Comparison of ENCODE assay signal across 14 cellular contexts in genomic region chr6:111753573-111753972, GRCh38.
DNase-seq lines count a peak whose midpoint lies in the region; ATAC-seq and TF ChIP-seq lines count a peak whose summit lies in the region.
"Had no signal": no experiment of that assay in that cellular context is flagged by ENCODE, and none has a peak within 500 bp of the region (broad histone marks: within the 10 kb centered on the region; RNA-seq: fewer than 3 reads in every experiment).

No MANE protein-coding gene starts in this region.

- H3K14ac ChIP-seq in H9 (ENCODE audit: insufficient read depth, low read length): no peak overlapping the region

- WGBS in H9 (ENCODE audit: extremely low coverage, insufficient read length, low lambda C conversion rate): no CpG with 5 or more reads among the region's 2 CpGs

- no peak overlapping the region for H3K4ac ChIP-seq in H9 (ENCODE audit: low read depth, low read length)

- no peak overlapping the region for H2BK12ac ChIP-seq in H9 (ENCODE audit: insufficient read length, low read depth, low read length)

- no peak overlapping the region for H2AFZ ChIP-seq in H9 (ENCODE audit: low read length)

- DNase-seq in CD4-positive, alpha-beta T cell: no peak
- DNase-seq in H9: no peak
- no peak for DNase-seq in NCI-H2107 (lab: John Stamatoyannopoulos, UW)
- no peak for DNase-seq in CD14-positive monocyte (ENCODE audit: low spot score)
- DNase-seq: activated CD4-positive, alpha-beta T cell treated with anti-CD3 and anti-CD28 coated beads, Interleukin-2, amount 50 U/mL, for 48 hours; amniotic stem cell; colonic mucosa; NCI-H187; NCI-H748 treated with DMSO at 0.1 percent for 48 hours; stimulated activated CD4-positive, alpha-beta T cell treated with anti-CD3 and anti-CD28 coated beads, Interleukin-2, amount 100 ng/mL, for 24 hours had no signal

- no peak overlapping the region for H2BK5ac ChIP-seq in H9 (ENCODE audit: insufficient read length, low read length)

- ATAC-seq in CD4-positive, alpha-beta T cell (ENCODE audit: poor library complexity): no peak
- no peak for ATAC-seq in GM19397 (IDR thresholded peaks at IDR 0.05; ENCODE audit: unreplicated experiment)

- no peak overlapping the region for H3K9ac ChIP-seq in H9 (ENCODE audit: extremely low read depth, insufficient read length, low read length)

- no peak overlapping the region for H3K4me2 ChIP-seq in H9 (ENCODE audit: insufficient read depth, insufficient read length, low read length)

- H3K79me1 ChIP-seq in H9 (ENCODE audit: insufficient read depth, low read depth, low read length, poor library complexity, severe bottlenecking): no peaks in the 10 kb centered on the region

- H4K8ac ChIP-seq in H9 (replicated peaks; ENCODE audit: insufficient read length, low read depth, low read length): no peak overlapping the region

- no peaks in the 10 kb centered on the region for H3K9me3 Mint-ChIP-seq in CD4-positive, alpha-beta T cell
- H3K9me3 Mint-ChIP-seq in H9 (no peaks in the 10 kb centered on the region), brain (no peaks in the 10 kb centered on the region), nephron (no peaks in the 10 kb centered on the region), CD14-positive monocyte (no peaks in the 10 kb centered on the region)

- H3K23ac ChIP-seq in H9 (ENCODE audit: insufficient read length, low read depth, low read length): no peak overlapping the region

- no peak overlapping the region for H2BK15ac ChIP-seq in H9 (ENCODE audit: low read depth, low read length)

- intact Hi-C loops in CD4-positive, alpha-beta T cell (cut with DNase I, micrococcal nuclease): no loop called here
- intact Hi-C loops in CD14-positive monocyte (cut with micrococcal nuclease): no loop called here

- CTCF ChIA-PET in CD4-positive, alpha-beta T cell (lab: Charles Lee): interaction anchor here (0.7 to 1.0 kb wide), 3 partner anchors 147 to 290 kb away, joined by 3 to 4 read pairs (median 3); no protein-coding TSS in a partner anchor

- peaks cover 75% of the 10 kb centered on the region for H3K36me3 Mint-ChIP-seq in CD4-positive, alpha-beta T cell (ENCODE audit: low read depth)
- peaks cover 0 to 11% (median 3%) of the 10 kb centered on the region in 3 experiments; a peak in 3 of 7 replicates for H3K36me3 Mint-ChIP-seq in H9 (ENCODE audit: insufficient read depth in 1 of 3, low read depth in 3 of 3)
- peaks cover 37% of the 10 kb centered on the region for H3K36me3 Mint-ChIP-seq in brain
- H3K36me3 Mint-ChIP-seq in nephron (ENCODE audit: low read depth): peaks cover 17% of the 10 kb centered on the region
- H3K36me3 Mint-ChIP-seq in CD14-positive monocyte: peaks cover 36 to 44% of the 10 kb centered on the region in 2 donors

- peaks cover 16% of the 10 kb centered on the region for H3K4me1 ChIP-seq in H9 (ENCODE audit: insufficient read depth, low read length)
- H3K4me1 ChIP-seq: colonic mucosa had no signal

- no peak overlapping the region for H4K5ac ChIP-seq in H9 (ENCODE audit: insufficient read length, low read depth, low read length)

- no peak overlapping the region for H3K56ac ChIP-seq in H9 (ENCODE audit: insufficient read length, low read depth, low read length)

- H3K79me2 ChIP-seq in H9 (ENCODE audit: insufficient read depth, low read length): no peaks in the 10 kb centered on the region; the same call in 1 of the 2 replicates

- no peak overlapping the region for H3K18ac ChIP-seq in H9 (ENCODE audit: insufficient read length, low read depth, low read length)

- no peak overlapping the region for H2BK20ac ChIP-seq in H9 (ENCODE audit: low read depth, low read length, poor library complexity, severe bottlenecking)

- H2AK5ac ChIP-seq in H9 (ENCODE audit: insufficient read length, low read length): no peak overlapping the region

- POLR2A ChIA-PET in CD4-positive, alpha-beta T cell (lab: Charles Lee): interaction anchor here (0.7 to 4.4 kb wide), 14 partner anchors 9 to 771 kb away, joined by 3 to 48 read pairs (median 4); partner anchors contain the start of genes FYN, RPF2 and TRAF3IP2

- no peaks in the 10 kb centered on the region for H3K9me3 ChIP-seq in CD4-positive, alpha-beta T cell (ENCODE audit: control insufficient read depth, low read length)
- no peaks in the 10 kb centered on the region for H3K9me3 ChIP-seq in H9 (ENCODE audit: control insufficient read depth, low read depth, low read length)
- H3K9me3 ChIP-seq: colonic mucosa had no signal

- H3K23me2 ChIP-seq in H9 (ENCODE audit: insufficient read length, low read depth, low read length, poor library complexity, severe bottlenecking): no peaks in the 10 kb centered on the region

- H3T11ph ChIP-seq in H9 (ENCODE audit: low read length): peak overlapping the region; percentile 77

- H4K20me1 ChIP-seq in H9 (ENCODE audit: control insufficient read depth, insufficient read depth, insufficient read length): no peaks in the 10 kb centered on the region

- H2BK120ac ChIP-seq in H9 (ENCODE audit: low read depth, low read length, poor library complexity, severe bottlenecking): no peak overlapping the region

- H3K27ac Mint-ChIP-seq in CD4-positive, alpha-beta T cell: peak overlapping the region; percentile 99
- peak overlapping the region in 2 of 3 experiments; percentile 27 to 31; a peak in 2 of 7 replicates for H3K27ac Mint-ChIP-seq in H9
- H3K27ac Mint-ChIP-seq in brain: peak overlapping the region in 3 of 5 experiments; percentile 32 to 77 (median 74)
- H3K27ac Mint-ChIP-seq in nephron: peak overlapping the region; percentile 50 to 73 (median 60)
- peak overlapping the region in 2 of 7 donors; percentile 70 to 79 for H3K27ac Mint-ChIP-seq in CD14-positive monocyte
- H3K27ac Mint-ChIP-seq: progenitor cell of endocrine pancreas had no signal

- H4K91ac ChIP-seq in H9 (ENCODE audit: insufficient read length, low read depth, low read length): no peak overlapping the region

- no peaks in the 10 kb centered on the region for H3K27me3 ChIP-seq in CD4-positive, alpha-beta T cell (ENCODE audit: control insufficient read depth, insufficient read depth, low read length)
- H3K27me3 ChIP-seq in H9 (ENCODE audit: insufficient read depth, low read length): no peaks in the 10 kb centered on the region
- H3K27me3 ChIP-seq: colonic mucosa had no signal

- H3K4me3 Mint-ChIP-seq in CD4-positive, alpha-beta T cell: peak overlapping the region; percentile 69
- H3K4me3 Mint-ChIP-seq in H9 (no peak overlapping the region), brain (no peak overlapping the region), nephron (peak overlapping the region in 1 of 3 experiments; percentile 0), CD14-positive monocyte (no peak overlapping the region)

- peak overlapping the region; percentile 46 for H3K27ac ChIP-seq in CD4-positive, alpha-beta T cell (ENCODE audit: low read depth, low read length)
- no peak overlapping the region for H3K27ac ChIP-seq in H9 (ENCODE audit: insufficient read length, low read depth, low read length)
- H3K27ac ChIP-seq: colonic mucosa had no signal

- TF ChIP-seq CTCF in CD4-positive, alpha-beta T cell (IDR thresholded peaks at IDR 0.05): no peak
- TF ChIP-seq CTCF in H9 (conservative IDR thresholded peaks at IDR 0.05): no peak
- TF ChIP-seq CTCF in brain (conservative IDR thresholded peaks at IDR 0.05): no peak
- no peak for TF ChIP-seq CTCF in nephron (IDR thresholded peaks at IDR 0.05; ENCODE audit: unreplicated experiment in 3 of 3)
- no peak for TF ChIP-seq CTCF in CD14-positive monocyte (IDR thresholded peaks at IDR 0.05)

- H3K27me3 Mint-ChIP-seq in CD4-positive, alpha-beta T cell: no peaks in the 10 kb centered on the region
- H3K27me3 Mint-ChIP-seq in H9 (ENCODE audit: low read depth): no peaks in the 10 kb centered on the region
- H3K27me3 Mint-ChIP-seq in brain: no peaks in the 10 kb centered on the region
- H3K27me3 Mint-ChIP-seq in nephron (ENCODE audit: low read depth): no peaks in the 10 kb centered on the region
- no peaks in the 10 kb centered on the region for H3K27me3 Mint-ChIP-seq in CD14-positive monocyte (ENCODE audit: low read depth in 3 of 3)
- H3K27me3 Mint-ChIP-seq: progenitor cell of endocrine pancreas had no signal

- H3K4me1 Mint-ChIP-seq in CD4-positive, alpha-beta T cell (ENCODE audit: low read depth): peaks cover 94% of the 10 kb centered on the region
- H3K4me1 Mint-ChIP-seq in H9 (peaks cover 35 to 41% of the 10 kb centered on the region in 2 experiments), brain (peaks cover 92% of the 10 kb centered on the region), nephron (peaks cover 59% of the 10 kb centered on the region), CD14-positive monocyte (peaks cover 26% of the 10 kb centered on the region)
